In genomic region chr2:943821-944220, GRCh38 we compare ENCODE assay signal across 35 cellular contexts. TPM values are rescaled to one million over a fixed set of nuclear protein-coding genes. Genes with fewer than 3 reads are reported as not detected.
"Had no signal": no experiment of that assay in that cellular context is flagged by ENCODE, and none has a peak within 500 bp of the region (broad histone marks: within the 10 kb centered on the region; RNA-seq: fewer than 3 reads in every experiment).

No MANE protein-coding gene starts in this region.

- H3K27me3 Mint-ChIP-seq: stimulated activated naive CD8-positive, alpha-beta T cell treated with anti-CD3 and anti-CD28 coated beads, Interleukin-15, amount 100 ng/mL, for 72 hours had no signal

- ATAC-seq: esophagus mucosa; foreskin keratinocyte; gastroesophageal sphincter; heart right ventricle; left colon; lower lobe of right lung; mucosa of descending colon; sciatic nerve; stimulated activated naive CD8-positive, alpha-beta T cell treated with anti-CD3 and anti-CD28 coated beads, Interleukin-15, amount 100 ng/mL, for 72 hours; upper lobe of right lung had no signal

- H3K4me3 Mint-ChIP-seq: memory B cell; naive B cell; nephron progenitor cell; stimulated activated naive CD8-positive, alpha-beta T cell treated with anti-CD3 and anti-CD28 coated beads, Interleukin-15, amount 100 ng/mL, for 72 hours had no signal

- H3K36me3 Mint-ChIP-seq: memory B cell had no signal

- H3K4me2 ChIP-seq: smooth muscle cell had no signal

- H3K27ac Mint-ChIP-seq: memory B cell; nephron progenitor cell; stimulated activated naive CD8-positive, alpha-beta T cell treated with anti-CD3 and anti-CD28 coated beads, Interleukin-15, amount 100 ng/mL, for 72 hours had no signal

- H3K27me3 ChIP-seq: right atrium auricular region had no signal

- DNase-seq: dorsolateral prefrontal cortex; effector CD4-positive, alpha-beta T cell; foreskin keratinocyte; heart right ventricle; hippocampal formation; kidney glomerular epithelial cell; left colon; left ventricle myocardium inferior; lower lobe of right lung; mucosa of descending colon; naive B cell; nephron progenitor cell; nucleus accumbens; stimulated activated CD4-positive, alpha-beta T cell treated with anti-CD3 and anti-CD28 coated beads, Interleukin-12 subunit alpha, Interleukin-12 subunit beta, amount 100 ng/mL, for 4 hours; stimulated activated CD4-positive, alpha-beta T cell treated with anti-CD3 and anti-CD28 coated beads, Interleukin-1b, Interleukin-23, amount 100 ng/mL, for 48 hours; stimulated activated CD4-positive, alpha-beta T cell treated with anti-CD3 and anti-CD28 coated beads, Interleukin-4, amount 100 ng/mL, for 1 hour; stimulated activated CD8-positive, alpha-beta memory T cell treated with anti-CD3 and anti-CD28 coated beads, Interleukin-4, amount 100 ng/mL, for 48 hours; stimulated activated naive CD4-positive, alpha-beta T cell; stimulated activated naive CD8-positive, alpha-beta T cell treated with anti-CD3 and anti-CD28 coated beads, Interleukin-15, amount 100 ng/mL, for 72 hours; transverse colon; upper lobe of right lung; uterus had no signal

- FAIRE-seq: colon, islet of Langerhans had no signal

- H3K27ac ChIP-seq: dorsolateral prefrontal cortex, epithelial cell of prostate, foreskin keratinocyte, gastroesophageal sphincter, heart right ventricle, left ventricle myocardium inferior, lower lobe of right lung, right atrium auricular region, suprapubic skin, transverse colon, upper lobe of right lung, uterus had no signal

- H3K9me3 ChIP-seq: mucosa of descending colon, prostate gland, suprapubic skin, uterus had no signal

- H3K36me3 ChIP-seq: gastroesophageal sphincter, heart right ventricle, left ventricle myocardium inferior, lower lobe of right lung, prostate gland, right atrium auricular region, suprapubic skin, transverse colon, upper lobe of right lung, uterus had no signal

- H3K4me3 ChIP-seq: dorsolateral prefrontal cortex, gastroesophageal sphincter, heart right ventricle, left ventricle myocardium inferior, lower lobe of right lung, mucosa of descending colon, prostate gland, right atrium auricular region, smooth muscle cell, suprapubic skin, transverse colon, upper lobe of right lung, uterus had no signal

- H3K4me1 ChIP-seq: foreskin keratinocyte, gastroesophageal sphincter, heart right ventricle, left ventricle myocardium inferior, lower lobe of right lung, prostate gland, right atrium auricular region, suprapubic skin, transverse colon, upper lobe of right lung, uterus had no signal

RNA-seq across cellular contexts. Expression of gene SNTG2, which starts 6.8 kb away (rescaled TPM):
- total RNA-seq: fibroblast of lung, foreskin keratinocyte, osteocyte, smooth muscle cell had no signal
- polyA plus RNA-seq: foreskin keratinocyte had no signal
